ENCODE assay signal across 24 cellular contexts in genomic region chr16:24523569-24523968, GRCh38. TPM values are rescaled to one million over a fixed set of nuclear protein-coding genes. Genes with fewer than 3 reads are reported as not detected.
DNase-seq lines count a peak whose midpoint lies in the region; ATAC-seq, FAIRE-seq and TF ChIP-seq lines count a peak whose summit lies in the region.
"Had no signal": no experiment of that assay in that cellular context is flagged by ENCODE, and none has a peak within 500 bp of the region (broad histone marks: within the 10 kb centered on the region; RNA-seq: fewer than 3 reads in every experiment).

No MANE protein-coding gene starts in this region.

- H3K4me1 Mint-ChIP-seq in activated naive CD4-positive, alpha-beta T cell treated with anti-CD3 and anti-CD28 coated beads, Interleukin-2, amount 10 ng/mL, durations not matched to agents 7 days and 5 days, result peaks cover 27% of the 10 kb centered on the region
- H3K4me1 Mint-ChIP-seq: stimulated activated memory B cell treated with anti-CD40 and anti-IgM and Interleukin-4, amounts not matched to agents 10 μg/mL and 1 μg/mL and 100 μg/mL, for 72 hours had no signal

- H3K9me3 ChIP-seq in RWPE2 (ENCODE audit: severe bottlenecking), result no peaks in the 10 kb centered on the region
- H3K9me3 ChIP-seq in kidney (ENCODE audit: control insufficient read depth in 1 of 2, low read length in 2 of 2), result no peaks in the 10 kb centered on the region
- H3K9me3 ChIP-seq: breast epithelium had no signal

- H3K36me3 ChIP-seq in RWPE2 (ENCODE audit: low read depth) (no peaks in the 10 kb centered on the region), kidney (ENCODE audit: control insufficient read depth in 1 of 2, insufficient read depth in 2 of 2, low read length in 2 of 2) (no peaks in the 10 kb centered on the region)
- H3K36me3 ChIP-seq: breast epithelium had no signal

- ATAC-seq in RWPE2 (ENCODE audit: low read depth) (peak; percentile 44; the same call in 1 of the 3 replicates), foreskin keratinocyte (peak; percentile 84), omental fat pad (ENCODE audit: low FRiP score) (peak; percentile 43), HG02852 (IDR thresholded peaks at IDR 0.05; ENCODE audit: unreplicated experiment) (no peak)
- ATAC-seq: activated T-cell treated with anti-CD3 and anti-CD28 coated beads, Interleukin-2, amount 50 U/mL, for 4 hours; left lobe of liver; stimulated activated memory B cell treated with anti-CD40 and anti-IgM and Interleukin-4, amounts not matched to agents 10 μg/mL and 1 μg/mL and 100 μg/mL, for 72 hours had no signal

- H3K4me1 ChIP-seq in RWPE2 (ENCODE audit: insufficient read depth, poor library complexity, severe bottlenecking) (peaks cover 19% of the 10 kb centered on the region), foreskin keratinocyte (peaks cover 5% of the 10 kb centered on the region), kidney (ENCODE audit: control insufficient read depth in 1 of 2, insufficient read depth in 1 of 2, low read depth in 1 of 2, low read length in 2 of 2) (no peaks in the 10 kb centered on the region)
- H3K4me1 ChIP-seq: breast epithelium had no signal

- intact Hi-C loops in kidney (cut with DNase I), result no loop called here

- H3K27ac Mint-ChIP-seq in activated naive CD4-positive, alpha-beta T cell treated with anti-CD3 and anti-CD28 coated beads, Interleukin-2, amount 10 ng/mL, durations not matched to agents 7 days and 5 days, result no peak overlapping the region
- H3K27ac Mint-ChIP-seq: CD4-positive, alpha-beta T cell; stimulated activated memory B cell treated with anti-CD40 and anti-IgM and Interleukin-4, amounts not matched to agents 10 μg/mL and 1 μg/mL and 100 μg/mL, for 72 hours had no signal

- H3K27me3 ChIP-seq in RWPE2 (ENCODE audit: insufficient read depth, poor library complexity, severe bottlenecking), result no peaks in the 10 kb centered on the region
- no peaks in the 10 kb centered on the region for H3K27me3 ChIP-seq in foreskin keratinocyte
- H3K27me3 ChIP-seq: breast epithelium had no signal

- CTCF ChIA-PET in activated naive CD4-positive, alpha-beta T cell treated with anti-CD3 and anti-CD28 coated beads, Interleukin-2, amount 10 ng/mL, durations not matched to agents 7 days and 5 days (lab: Charles Lee), result no interaction called here

- peak; percentile 21 for DNase-seq in ELR (ENCODE audit: low read depth)
- DNase-seq in RWPE2 (ENCODE audit: low spot score), result no peak
- DNase-seq in foreskin keratinocyte, result no peak
- DNase-seq in omental fat pad (ENCODE audit: low spot score), result no peak
- DNase-seq in activated naive CD4-positive, alpha-beta T cell treated with anti-CD3 and anti-CD28 coated beads, Interleukin-2, amount 10 ng/mL, durations not matched to agents 7 days and 5 days, result no peak
- no peak for DNase-seq in kidney
- no peak for DNase-seq in NCI-H1092 (lab: John Stamatoyannopoulos, UW)
- DNase-seq: activated CD8-positive, alpha-beta memory T cell treated with anti-CD3 and anti-CD28 coated beads for 24 hours; activated naive CD4-positive, alpha-beta T cell; activated T-cell treated with anti-CD3 and anti-CD28 coated beads, Interleukin-2, amount 50 U/mL, for 4 hours; amniotic stem cell; CD4-positive, alpha-beta T cell; glutamatergic neuron; NCI-H1417; NCI-H2081 treated with DMSO at 0.1 percent for 48 hours; NCI-H510A treated with DMSO at 0.1 percent for 48 hours; small intestine; stimulated activated CD4-positive, alpha-beta T cell treated with anti-CD3 and anti-CD28 coated beads, Interleukin-2, amount 100 ng/mL, for 24 hours had no signal

- H3K36me3 Mint-ChIP-seq in activated naive CD4-positive, alpha-beta T cell treated with anti-CD3 and anti-CD28 coated beads, Interleukin-2, amount 10 ng/mL, durations not matched to agents 7 days and 5 days, result no peaks in the 10 kb centered on the region
- H3K36me3 Mint-ChIP-seq: stimulated activated memory B cell treated with anti-CD40 and anti-IgM and Interleukin-4, amounts not matched to agents 10 μg/mL and 1 μg/mL and 100 μg/mL, for 72 hours had no signal

- no peaks in the 10 kb centered on the region for H3K9me3 Mint-ChIP-seq in activated naive CD4-positive, alpha-beta T cell treated with anti-CD3 and anti-CD28 coated beads, Interleukin-2, amount 10 ng/mL, durations not matched to agents 7 days and 5 days
- H3K9me3 Mint-ChIP-seq: activated T-cell treated with anti-CD3 and anti-CD28 coated beads, Interleukin-2, amount 50 U/mL, for 4 hours; CD4-positive, alpha-beta T cell; stimulated activated memory B cell treated with anti-CD40 and anti-IgM and Interleukin-4, amounts not matched to agents 10 μg/mL and 1 μg/mL and 100 μg/mL, for 72 hours had no signal

- H3K4me3 ChIP-seq in RWPE2 (ENCODE audit: severe bottlenecking) (no peak overlapping the region), kidney (ENCODE audit: low read length in 2 of 2) (no peak overlapping the region)
- H3K4me3 ChIP-seq: breast epithelium, coronary artery had no signal

- H3K9ac ChIP-seq in kidney (ENCODE audit: low read length in 2 of 2), result no peak overlapping the region

- no peak overlapping the region for H3K4me3 Mint-ChIP-seq in activated naive CD4-positive, alpha-beta T cell treated with anti-CD3 and anti-CD28 coated beads, Interleukin-2, amount 10 ng/mL, durations not matched to agents 7 days and 5 days
- H3K4me3 Mint-ChIP-seq: activated T-cell treated with anti-CD3 and anti-CD28 coated beads, Interleukin-2, amount 50 U/mL, for 4 hours; CD4-positive, alpha-beta T cell; stimulated activated memory B cell treated with anti-CD40 and anti-IgM and Interleukin-4, amounts not matched to agents 10 μg/mL and 1 μg/mL and 100 μg/mL, for 72 hours had no signal

- TF ChIP-seq CTCF in RWPE2 (IDR thresholded peaks at IDR 0.05; ENCODE audit: poor library complexity, severe bottlenecking) (no peak), foreskin keratinocyte (conservative IDR thresholded peaks at IDR 0.05) (no peak), omental fat pad (IDR thresholded peaks at IDR 0.05) (no peak), kidney (IDR thresholded peaks at IDR 0.05; ENCODE audit: borderline replicate concordance, extremely low read depth, insufficient read depth) (no peak)

- H3K27me3 Mint-ChIP-seq in activated naive CD4-positive, alpha-beta T cell treated with anti-CD3 and anti-CD28 coated beads, Interleukin-2, amount 10 ng/mL, durations not matched to agents 7 days and 5 days, result peaks cover 15% of the 10 kb centered on the region
- H3K27me3 Mint-ChIP-seq: CD4-positive, alpha-beta T cell had no signal

- H3K27ac ChIP-seq in RWPE2 (ENCODE audit: poor library complexity, severe bottlenecking), result no peak overlapping the region
- H3K27ac ChIP-seq in foreskin keratinocyte, result no peak overlapping the region
- H3K27ac ChIP-seq in kidney (ENCODE audit: low read depth in 2 of 2, low read length in 2 of 2), result no peak overlapping the region
- H3K27ac ChIP-seq: breast epithelium, coronary artery had no signal

- FAIRE-seq in kidney (lab: Jason Lieb, UNC), result no peak
- FAIRE-seq: G401.6, small intestine had no signal

RNA-seq across cellular contexts. Expression of gene RBBP6, which starts 15.8 kb away (rescaled TPM):
- 27.4 and 27.8 TPM in 2 replicates for total RNA-seq in foreskin keratinocyte
- 13.1 and 15.4 TPM in 2 replicates for polyA plus RNA-seq in foreskin keratinocyte
- total RNA-seq in omental fat pad, result 10 to 100 TPM; 48.5 to 91.6 (median 80.4) TPM
- 51.3 TPM for total RNA-seq in kidney
- 22.8 TPM for polyA plus RNA-seq in kidney (ENCODE audit: insufficient read depth, low read depth, low replicate concordance)
